In genomic region chr10:79334573-79334972, GRCh38 we compare ENCODE assay signal across 24 cellular contexts. TPM values are rescaled to one million over a fixed set of nuclear protein-coding genes. Genes with fewer than 3 reads are reported as not detected.
DNase-seq lines count a peak whose midpoint lies in the region; ATAC-seq lines count a peak whose summit lies in the region.
"Had no signal": no experiment of that assay in that cellular context is flagged by ENCODE, and none has a peak within 500 bp of the region (broad histone marks: within the 10 kb centered on the region; RNA-seq: fewer than 3 reads in every experiment).

No MANE protein-coding gene starts in this region.

- no peak overlapping the region for H4K8ac ChIP-seq in mesenchymal stem cell (ENCODE audit: low read length)

- no peak overlapping the region for H3K9ac ChIP-seq in mesenchymal stem cell (ENCODE audit: low read length)

- peak overlapping the region; percentile 91 for H3K27ac Mint-ChIP-seq in activated CD4-positive, alpha-beta T cell treated with anti-CD3 and anti-CD28 coated beads, Interleukin-2, amount 10 ng/mL, durations not matched to agents 24 days and 14 days
- peak overlapping the region; percentile 14 for H3K27ac Mint-ChIP-seq in stimulated activated memory B cell treated with anti-CD40 and anti-IgM and Interleukin-4, amounts not matched to agents 10 μg/mL and 1 μg/mL and 100 μg/mL, for 72 hours
- H3K27ac Mint-ChIP-seq: activated CD4-positive, alpha-beta T cell treated with anti-CD3 and anti-CD28 coated beads, Interleukin-2, amount 10 ng/mL, durations not matched to agents 7 days and 5 days; activated CD8-positive, alpha-beta memory T cell treated with anti-CD3 and anti-CD28 coated beads, Interleukin-2, amount 10 ng/mL, durations not matched to agents 7 days and 5 days had no signal

- peaks cover 7% of the 10 kb centered on the region for H3K36me3 Mint-ChIP-seq in activated CD4-positive, alpha-beta T cell treated with anti-CD3 and anti-CD28 coated beads, Interleukin-2, amount 10 ng/mL, durations not matched to agents 24 days and 14 days (ENCODE audit: low read depth)
- H3K36me3 Mint-ChIP-seq in stimulated activated memory B cell treated with anti-CD40 and anti-IgM and Interleukin-4, amounts not matched to agents 10 μg/mL and 1 μg/mL and 100 μg/mL, for 72 hours: no peaks in the 10 kb centered on the region

- no peaks in the 10 kb centered on the region for H3K27me3 ChIP-seq in mesenchymal stem cell (ENCODE audit: control insufficient read depth in 1 of 2, insufficient read depth in 1 of 2, low read length in 2 of 2)
- H3K27me3 ChIP-seq: body of pancreas, esophagus muscularis mucosa, left lung, pancreas had no signal

- no peak overlapping the region for H2BK5ac ChIP-seq in mesenchymal stem cell (ENCODE audit: low read depth, low read length, poor library complexity, severe bottlenecking)

- H3K14ac ChIP-seq in mesenchymal stem cell (ENCODE audit: low read length in 2 of 2): no peak overlapping the region

- peak overlapping the region; percentile 99 for H3K27ac ChIP-seq in caudate nucleus (ENCODE audit: low read depth, low read length)
- no peak overlapping the region for H3K27ac ChIP-seq in mesenchymal stem cell (ENCODE audit: low read length, poor library complexity, severe bottlenecking)
- H3K27ac ChIP-seq: esophagus muscularis mucosa, left lung had no signal

- no peak overlapping the region for H3K4me3 Mint-ChIP-seq in activated CD4-positive, alpha-beta T cell treated with anti-CD3 and anti-CD28 coated beads, Interleukin-2, amount 10 ng/mL, durations not matched to agents 24 days and 14 days
- H3K4me3 Mint-ChIP-seq in stimulated activated memory B cell treated with anti-CD40 and anti-IgM and Interleukin-4, amounts not matched to agents 10 μg/mL and 1 μg/mL and 100 μg/mL, for 72 hours: no peak overlapping the region
- H3K4me3 Mint-ChIP-seq: activated CD4-positive, alpha-beta T cell treated with anti-CD3 and anti-CD28 coated beads, Interleukin-2, amount 10 ng/mL, durations not matched to agents 7 days and 5 days; activated CD8-positive, alpha-beta memory T cell treated with anti-CD3 and anti-CD28 coated beads, Interleukin-2, amount 10 ng/mL, durations not matched to agents 7 days and 5 days; nephron progenitor cell had no signal

- H3K79me1 ChIP-seq in mesenchymal stem cell (replicated peaks; ENCODE audit: low read length, poor library complexity, severe bottlenecking): no peaks in the 10 kb centered on the region

- no peak overlapping the region for H3K4ac ChIP-seq in mesenchymal stem cell (ENCODE audit: low read depth in 1 of 2, low read length in 2 of 2)

- no peak overlapping the region for H2AFZ ChIP-seq in mesenchymal stem cell (ENCODE audit: low read depth, low read length)

- H3K4me2 ChIP-seq in mesenchymal stem cell (ENCODE audit: low read length, poor library complexity, severe bottlenecking): no peak overlapping the region

- no peak for ATAC-seq in stimulated activated memory B cell treated with anti-CD40 and anti-IgM and Interleukin-4, amounts not matched to agents 10 μg/mL and 1 μg/mL and 100 μg/mL, for 72 hours
- no peak for ATAC-seq in GM21786 (IDR thresholded peaks at IDR 0.05; ENCODE audit: unreplicated experiment)
- ATAC-seq: activated CD8-positive, alpha-beta memory T cell treated with anti-CD3 and anti-CD28 coated beads, Interleukin-2, amount 10 ng/mL, durations not matched to agents 7 days and 5 days; body of pancreas; left lung; Panc1; stimulated activated naive CD8-positive, alpha-beta T cell treated with anti-CD3 and anti-CD28 coated beads, Interleukin-15, amount 100 ng/mL, for 72 hours had no signal

- H3K9me3 Mint-ChIP-seq in activated CD4-positive, alpha-beta T cell treated with anti-CD3 and anti-CD28 coated beads, Interleukin-2, amount 10 ng/mL, durations not matched to agents 24 days and 14 days: peaks cover 18% of the 10 kb centered on the region
- no peaks in the 10 kb centered on the region for H3K9me3 Mint-ChIP-seq in stimulated activated memory B cell treated with anti-CD40 and anti-IgM and Interleukin-4, amounts not matched to agents 10 μg/mL and 1 μg/mL and 100 μg/mL, for 72 hours

- no peak overlapping the region for H3K4me3 ChIP-seq in mesenchymal stem cell (ENCODE audit: insufficient read depth in 1 of 2, low read depth in 1 of 2, low read length in 2 of 2)
- H3K4me3 ChIP-seq: body of pancreas, esophagus muscularis mucosa, left lung, pancreas had no signal

- no peak overlapping the region for H2BK15ac ChIP-seq in mesenchymal stem cell (ENCODE audit: low read depth, poor library complexity, severe bottlenecking)

- no peak overlapping the region for H2AK5ac ChIP-seq in mesenchymal stem cell (ENCODE audit: low read length, severe bottlenecking)

- no peaks in the 10 kb centered on the region for H3K27me3 Mint-ChIP-seq in activated CD4-positive, alpha-beta T cell treated with anti-CD3 and anti-CD28 coated beads, Interleukin-2, amount 10 ng/mL, durations not matched to agents 24 days and 14 days
- no peaks in the 10 kb centered on the region for H3K27me3 Mint-ChIP-seq in stimulated activated memory B cell treated with anti-CD40 and anti-IgM and Interleukin-4, amounts not matched to agents 10 μg/mL and 1 μg/mL and 100 μg/mL, for 72 hours
- H3K27me3 Mint-ChIP-seq: activated CD4-positive, alpha-beta T cell treated with anti-CD3 and anti-CD28 coated beads, Interleukin-2, amount 10 ng/mL, durations not matched to agents 7 days and 5 days; activated CD8-positive, alpha-beta memory T cell treated with anti-CD3 and anti-CD28 coated beads, Interleukin-2, amount 10 ng/mL, durations not matched to agents 7 days and 5 days; stimulated activated naive CD8-positive, alpha-beta T cell treated with anti-CD3 and anti-CD28 coated beads, Interleukin-15, amount 100 ng/mL, for 72 hours had no signal

- no peaks in the 10 kb centered on the region for H3K36me3 ChIP-seq in mesenchymal stem cell (ENCODE audit: control insufficient read depth in 1 of 2, insufficient read depth in 2 of 2, low read depth in 1 of 2, low read length in 2 of 2)
- H3K36me3 ChIP-seq: esophagus muscularis mucosa, left lung, pancreas had no signal

- H3K9me3 ChIP-seq in mesenchymal stem cell (ENCODE audit: control insufficient read depth, low read length): peaks cover 5% of the 10 kb centered on the region
- H3K9me3 ChIP-seq: body of pancreas, Caco-2, esophagus muscularis mucosa, left lung, pancreas had no signal

- H3K4me1 Mint-ChIP-seq in activated CD4-positive, alpha-beta T cell treated with anti-CD3 and anti-CD28 coated beads, Interleukin-2, amount 10 ng/mL, durations not matched to agents 24 days and 14 days: peaks cover 48% of the 10 kb centered on the region
- H3K4me1 Mint-ChIP-seq in stimulated activated memory B cell treated with anti-CD40 and anti-IgM and Interleukin-4, amounts not matched to agents 10 μg/mL and 1 μg/mL and 100 μg/mL, for 72 hours: peaks cover 23% of the 10 kb centered on the region

- intact Hi-C loops in activated CD4-positive, alpha-beta T cell treated with anti-CD3 and anti-CD28 coated beads, Interleukin-2, amount 10 ng/mL, durations not matched to agents 24 days and 14 days (cut with micrococcal nuclease): loop anchor here (5.0 to 10.0 kb wide), 2 partner anchors 270 to 757 kb away; partner anchors contain the start of gene ZMIZ1

- no peak overlapping the region for H3K23ac ChIP-seq in mesenchymal stem cell (ENCODE audit: low read length in 2 of 2)

- DNase-seq in activated CD4-positive, alpha-beta T cell treated with anti-CD3 and anti-CD28 coated beads, Interleukin-2, amount 10 ng/mL, durations not matched to agents 24 days and 14 days: no peak
- DNase-seq in activated CD4-positive, alpha-beta T cell treated with anti-CD3 and anti-CD28 coated beads for 4 hours: no peak
- DNase-seq in NCI-H69 (lab: John Stamatoyannopoulos, UW) (peak; percentile 17), caudate nucleus (lab: John Stamatoyannopoulos, UW) (no peak), mesenchymal stem cell (no peak), DMS 273 (lab: John Stamatoyannopoulos, UW; ENCODE audit: unreplicated experiment) (no peak)
- DNase-seq: activated CD4-positive, alpha-beta T cell treated with anti-CD3 and anti-CD28 coated beads, Interleukin-2, amount 10 ng/mL, durations not matched to agents 7 days and 5 days; activated CD8-positive, alpha-beta memory T cell treated with anti-CD3 and anti-CD28 coated beads, Interleukin-2, amount 10 ng/mL, durations not matched to agents 7 days and 5 days; body of pancreas; Caco-2; DND-41; Karpas-422; left lung; NCI-H510A treated with DMSO at 0.1 percent for 48 hours; nephron progenitor cell; NK-92 treated with Interleukin-12 subunit alpha and Interleukin-12 subunit beta, amount 100 ng/mL, for 24 hours; right cardiac atrium; stimulated activated CD4-positive, alpha-beta T cell treated with anti-CD3 and anti-CD28 coated beads, Interleukin-4, amount 100 ng/mL, for 4 hours; stimulated activated naive CD8-positive, alpha-beta T cell treated with anti-CD3 and anti-CD28 coated beads, Interleukin-15, amount 100 ng/mL, for 72 hours had no signal

- H4K91ac ChIP-seq in mesenchymal stem cell (ENCODE audit: low read length): no peak overlapping the region

- no peak overlapping the region for H2BK120ac ChIP-seq in mesenchymal stem cell (ENCODE audit: low read depth, low read length)

- H2BK12ac ChIP-seq in mesenchymal stem cell (ENCODE audit: low read length in 2 of 2): no peak overlapping the region

- H3K18ac ChIP-seq in mesenchymal stem cell (ENCODE audit: low read depth in 1 of 2, low read length in 2 of 2): no peak overlapping the region

- 97% methylated on average over 2 of the region's 2 CpGs for WGBS in mesenchymal stem cell

- H3K4me1 ChIP-seq in mesenchymal stem cell (ENCODE audit: control insufficient read depth, insufficient read depth, low read depth, low read length): peaks cover 31% of the 10 kb centered on the region
- H3K4me1 ChIP-seq: Caco-2, pancreas had no signal

RNA-seq across cellular contexts. Expression of gene PPIF, which starts 12.7 kb away (rescaled TPM):
- 157 and 161 TPM in 2 replicates for total RNA-seq in activated CD4-positive, alpha-beta T cell treated with anti-CD3 and anti-CD28 coated beads, Interleukin-2, amount 10 ng/mL, durations not matched to agents 24 days and 14 days
- 49.4 TPM for polyA plus RNA-seq in mesenchymal stem cell (2013, experiment 1 of 2)
- polyA plus RNA-seq in mesenchymal stem cell (2013, experiment 2 of 2): 50.7 TPM
